ENCODE assay signal across 20 cellular contexts in genomic region chr5:99763021-99763814, GRCh38.
"Had no signal": no experiment of that assay in that cellular context is flagged by ENCODE, and none has a peak within 500 bp of the region (broad histone marks: within the 10 kb centered on the region; RNA-seq: fewer than 3 reads in every experiment).

No MANE protein-coding gene starts in this region.

- H3K9me3 ChIP-seq: transverse colon, vagina had no signal

- H3K27ac ChIP-seq: esophagus squamous epithelium, transverse colon, vagina had no signal

- H3K36me3 ChIP-seq: esophagus squamous epithelium, transverse colon, vagina had no signal

- H3K27me3 ChIP-seq: esophagus squamous epithelium, transverse colon, vagina had no signal

- H3K4me3 ChIP-seq: esophagus squamous epithelium, mucosa of descending colon, transverse colon, vagina had no signal

- H3K4me1 ChIP-seq: esophagus squamous epithelium, transverse colon, vagina had no signal

- ATAC-seq: mucosa of descending colon; naive thymus-derived CD4-positive, alpha-beta T cell had no signal

- DNase-seq: activated CD4-positive, alpha-beta T cell treated with anti-CD3 and anti-CD28 coated beads, Interleukin-2, amount 10 ng/mL, durations not matched to agents 7 days and 5 days; activated CD4-positive, CD25-positive, alpha-beta regulatory T cell; activated CD8-positive, alpha-beta memory T cell treated with anti-CD3 and anti-CD28 coated beads for 24 hours; activated gamma-delta T cell treated with Interleukin-2 at 50 U/mL for 16 hours; amygdala; central memory CD4-positive, alpha-beta T cell; cortex of kidney; effector CD4-positive, alpha-beta T cell; esophagus squamous epithelium; mammary epithelial cell; naive thymus-derived CD4-positive, alpha-beta T cell; retina; stimulated activated CD4-positive, alpha-beta T cell treated with anti-CD3 and anti-CD28 coated beads, Interleukin-15, amount 100 ng/mL, for 24 hours; stimulated activated CD4-positive, alpha-beta T cell treated with anti-CD3 and anti-CD28 coated beads, Interleukin-4, amount 100 ng/mL, for 1 hour; stimulated activated naive CD4-positive, alpha-beta T cell; substantia nigra; transverse colon had no signal

- FAIRE-seq: endothelial cell of umbilical vein had no signal
